Comparison of ENCODE assay signal across 10 cellular contexts in genomic region chrX:96721398-96721797, GRCh38. TPM values are rescaled to one million over a fixed set of nuclear protein-coding genes. Genes with fewer than 3 reads are reported as not detected.
A peak's percentile ranks its signal among the peaks of the same experiment; 100 is the strongest.
DNase-seq lines count a peak whose midpoint lies in the region; ATAC-seq, FAIRE-seq and TF ChIP-seq lines count a peak whose summit lies in the region.
"Had no signal": no experiment of that assay in that cellular context is flagged by ENCODE, and none has a peak within 500 bp of the region (broad histone marks: within the 10 kb centered on the region; RNA-seq: fewer than 3 reads in every experiment).

No MANE protein-coding gene starts in this region.

- H3K4me3 ChIP-seq in small intestine (ENCODE audit: low read depth in 1 of 2, low read length in 2 of 2) (no peak overlapping the region), SK-N-SH (ENCODE audit: low read depth in 2 of 2, low read length in 1 of 2) (no peak overlapping the region)
- H3K4me3 ChIP-seq: sigmoid colon had no signal

- H3K4me2 ChIP-seq in SK-N-SH, result no peak overlapping the region

- no peak overlapping the region for H3K9ac ChIP-seq in SK-N-SH

- no peak overlapping the region for H2AFZ ChIP-seq in SK-N-SH (ENCODE audit: low read depth)

- DNase-seq in GM19239 (ENCODE audit: insufficient read length, low spot score) (peak; percentile 10), small intestine (peak; percentile 9), Kasumi-1 (lab: John Stamatoyannopoulos, UW) (no peak), SK-N-SH (no peak), RWPE1 (ENCODE audit: low spot score) (no peak)
- DNase-seq in activated CD4-positive, CD25-positive, alpha-beta regulatory T cell (lab: John Stamatoyannopoulos, UW), result no peak
- DNase-seq: sigmoid colon; stimulated activated naive CD4-positive, alpha-beta T cell had no signal

- H3K79me2 ChIP-seq in SK-N-SH (ENCODE audit: insufficient read depth), result 0 out of 2 replicates have a peak, but pooled peaks cover 7% of the 10 kb centered on the region

- no peak for TF ChIP-seq CTCF in SK-N-SH (IDR thresholded peaks at IDR 0.05)
- no peak for TF ChIP-seq CTCF in RWPE1 (conservative IDR thresholded peaks at IDR 0.05; ENCODE audit: low read depth)

- POLR2A ChIA-PET in SK-N-SH (lab: Yijun Ruan, JAX) (no interaction called here), RWPE1 (lab: Yijun Ruan, JAX; ENCODE audit: low non-redundant PET) (no interaction called here)

- H3K27me3 ChIP-seq in small intestine (ENCODE audit: control insufficient read depth in 2 of 2, insufficient read depth in 2 of 2, low read length in 2 of 2), result no peaks in the 10 kb centered on the region
- H3K27me3 ChIP-seq in SK-N-SH (ENCODE audit: insufficient read depth), result no peaks in the 10 kb centered on the region
- H3K27me3 ChIP-seq: sigmoid colon had no signal

- no peaks in the 10 kb centered on the region for H4K20me1 ChIP-seq in SK-N-SH (ENCODE audit: insufficient read depth)

- H3K36me3 ChIP-seq in small intestine (ENCODE audit: control insufficient read depth in 2 of 2, insufficient read depth in 2 of 2, low read length in 2 of 2) (no peaks in the 10 kb centered on the region), SK-N-SH (replicated peaks in 1 of 2; ENCODE audit: control insufficient read depth in 1 of 2, insufficient read depth in 2 of 2, low read length in 1 of 2) (peaks cover 0 to 4% of the 10 kb centered on the region in 2 experiments)
- H3K36me3 ChIP-seq: sigmoid colon had no signal

- no peaks in the 10 kb centered on the region for H3K9me3 ChIP-seq in small intestine (ENCODE audit: control insufficient read depth, low read depth)
- peaks cover 4% of the 10 kb centered on the region; the same call in 1 of the 2 replicates for H3K9me3 ChIP-seq in SK-N-SH
- H3K9me3 ChIP-seq: sigmoid colon had no signal

- TF ChIP-seq EP300 in SK-N-SH (IDR thresholded peaks at IDR 0.05; ENCODE audit: borderline replicate concordance in 1 of 2, low read depth in 1 of 2, low read length in 1 of 2), result no peak

- ATAC-seq in HG02642 (IDR thresholded peaks at IDR 0.05; ENCODE audit: poor library complexity, unreplicated experiment) (peak; percentile 100), HG03565 (IDR thresholded peaks at IDR 0.05; ENCODE audit: unreplicated experiment) (peak; percentile 100)

- peak; percentile 63 for FAIRE-seq in GM19239 (lab: Jason Lieb, UNC)
- FAIRE-seq in small intestine (lab: Jason Lieb, UNC), result no peak

- CTCF ChIA-PET in SK-N-SH (lab: Yijun Ruan, JAX), result no interaction called here
- CTCF ChIA-PET in RWPE1 (lab: Yijun Ruan, JAX), result no interaction called here

- no peaks in the 10 kb centered on the region for H3K9me2 ChIP-seq in SK-N-SH

- no peaks in the 10 kb centered on the region for H3F3A ChIP-seq in SK-N-SH (replicated peaks; ENCODE audit: insufficient read depth)

- H3K27ac ChIP-seq in small intestine (ENCODE audit: low read depth in 1 of 2, low read length in 1 of 2) (no peak overlapping the region), SK-N-SH (ENCODE audit: low read depth in 2 of 2, low read length in 1 of 2) (no peak overlapping the region), RWPE1 (no peak overlapping the region)
- H3K27ac ChIP-seq: sigmoid colon had no signal

- no peak for TF ChIP-seq RAD21 in SK-N-SH (IDR thresholded peaks at IDR 0.05; ENCODE audit: low read length)

- H3K4me1 ChIP-seq in small intestine (ENCODE audit: control insufficient read depth in 2 of 2, insufficient read depth in 1 of 2, low read depth in 1 of 2, low read length in 1 of 2) (peaks cover 0 to 2% of the 10 kb centered on the region in 2 donors), SK-N-SH (ENCODE audit: control insufficient read depth in 1 of 2, insufficient read depth in 2 of 2, low read depth in 1 of 2, low read length in 1 of 2) (no peaks in the 10 kb centered on the region)
- H3K4me1 ChIP-seq: sigmoid colon had no signal

TF ChIP-seq in SK-N-SH, 30 proteins besides CTCF, POLR2A, EP300 and RAD21 (continues in another document):
- TF ChIP-seq TCF12 (IDR thresholded peaks at IDR 0.05) (no peak), NFIC (IDR thresholded peaks at IDR 0.05; ENCODE audit: borderline replicate concordance) (no peak), ZBTB33 (IDR thresholded peaks at IDR 0.05; ENCODE audit: borderline replicate concordance, low read depth) (no peak), USF2 (IDR thresholded peaks at IDR 0.05; ENCODE audit: borderline replicate concordance, low read depth, low read length) (no peak), RXRA (IDR thresholded peaks at IDR 0.05; ENCODE audit: borderline replicate concordance, low read depth) (no peak), IRF3 (IDR thresholded peaks at IDR 0.05; ENCODE audit: low read depth, low read length) (no peak), MEF2A (IDR thresholded peaks at IDR 0.05; ENCODE audit: borderline replicate concordance, low read depth) (no peak), POLR2AphosphoS5 (IDR thresholded peaks at IDR 0.05; ENCODE audit: low read depth, low read length) (no peak), TEAD4 (IDR thresholded peaks at IDR 0.05; ENCODE audit: borderline replicate concordance, insufficient read depth) (no peak), MXI1 (IDR thresholded peaks at IDR 0.05; ENCODE audit: low read depth, low read length) (no peak), YY1 (IDR thresholded peaks at IDR 0.05; ENCODE audit: low read depth) (no peak), FOXJ3 (CRISPR knock-in tag; IDR thresholded peaks at IDR 0.05) (no peak), PBX3 (IDR thresholded peaks at IDR 0.05) (no peak), REST (IDR thresholded peaks at IDR 0.05; ENCODE audit: low read depth, low read length) (no peak)

RNA-seq across cellular contexts. Expression of gene DIAPH2, which starts 36.8 kb away (rescaled TPM):
- polyA plus RNA-seq in small intestine (1 to 10 TPM; 5.1 to 6.3 (median 6.0) TPM), SK-N-SH (2012; rRNA removed) (1.1 TPM in 2 replicates)
- 1.5 and 1.6 TPM in 2 replicates for polyA plus RNA-seq in SK-N-SH (2012; cell fraction: cytosol; rRNA removed)
- 0.85 and 1.4 TPM in 2 replicates for polyA plus RNA-seq in SK-N-SH (2012; cell fraction: nucleus; rRNA removed)

Comparison
In these comparisons a context has a peak if more than half of its experiments do, and no peak if none do; other contexts are left out.
1. DNase-seq: peak in GM19239 (single experiment) and small intestine (single experiment); none in Kasumi-1 (0 of 2), activated CD4-positive, CD25-positive, alpha-beta regulatory T cell (0 of 4), SK-N-SH (single experiment) and RWPE1 (single experiment).